Comparison of ENCODE assay signal across 8 cellular contexts in genomic region chr2:113235347-113236226, GRCh38. TPM values are rescaled to one million over a fixed set of nuclear protein-coding genes. Genes with fewer than 3 reads are reported as not detected.
DNase-seq lines count a peak whose midpoint lies in the region; ATAC-seq, FAIRE-seq and TF ChIP-seq lines count a peak whose summit lies in the region.
"Not testable (repeated sequence)": the region's sequence is repeated elsewhere in the genome, so short reads cannot be mapped to it uniquely, and the experiment has no call there.

No MANE protein-coding gene starts in this region.

- intact Hi-C loops in dendritic cell treated with granulocyte-macrophage colony-stimulating factor and Interleukin-4, amounts not matched to agents 40 ng/mL and 50 ng/mL, for 4 days (cut with micrococcal nuclease); lower leg skin (cut with DNase I; ENCODE audit: low total_unique reads): not testable (repeated sequence)

- CTCF ChIA-PET in A549 (lab: Yijun Ruan, JAX): interaction anchor here (1.1 to 6.7 kb wide), 5 partner anchors 30 to 97 kb away, joined by 3 to 25 read pairs (median 5); no protein-coding TSS in a partner anchor

- not testable (repeated sequence) for DNase-seq in A549 (ENCODE audit: low read depth in 1 of 2, low spot score in 1 of 2)
- peak; percentile 95 for DNase-seq in HPDE6-E6E7 (ENCODE audit: extremely low spot score)
- DNase-seq in RKO (ENCODE audit: low spot score): peak; percentile 86
- DNase-seq in activated CD8-positive, alpha-beta memory T cell treated with anti-CD3 and anti-CD28 coated beads, Interleukin-2, amount 50 U/mL, for 4 hours: peak; percentile 62
- DNase-seq in lower leg skin (ENCODE audit: low spot score in 2 of 2): peak in 1 of 2 donors; percentile 69
- DNase-seq in stimulated activated CD4-positive, alpha-beta T cell treated with anti-CD3 and anti-CD28 coated beads, Interleukin-2, amount 100 ng/mL, for 4 hours (ENCODE audit: low read depth): peak; percentile 61

- peaks cover 51% of the 10 kb centered on the region for H3K4me1 ChIP-seq in A549

- H3K9me3 Mint-ChIP-seq in dendritic cell treated with granulocyte-macrophage colony-stimulating factor and Interleukin-4, amounts not matched to agents 40 ng/mL and 50 ng/mL, for 4 days: not testable (repeated sequence)

- not testable (repeated sequence) for FAIRE-seq in A549 (lab: Jason Lieb, UNC)

- H3K4me1 Mint-ChIP-seq in dendritic cell treated with granulocyte-macrophage colony-stimulating factor and Interleukin-4, amounts not matched to agents 40 ng/mL and 50 ng/mL, for 4 days (ENCODE audit: low read depth): peaks cover 84% of the 10 kb centered on the region

- POLR2A ChIA-PET in A549 (lab: Yijun Ruan, JAX): not testable (repeated sequence)

- not testable (repeated sequence) for TF ChIP-seq EP300 in A549 (IDR thresholded peaks at IDR 0.05)

- not testable (repeated sequence) for H3K9me3 ChIP-seq in A549

- peaks cover 29% of the 10 kb centered on the region for H3K36me3 Mint-ChIP-seq in dendritic cell treated with granulocyte-macrophage colony-stimulating factor and Interleukin-4, amounts not matched to agents 40 ng/mL and 50 ng/mL, for 4 days (ENCODE audit: low read depth)

- peak overlapping the region; percentile 89 for H3K27ac Mint-ChIP-seq in dendritic cell treated with granulocyte-macrophage colony-stimulating factor and Interleukin-4, amounts not matched to agents 40 ng/mL and 50 ng/mL, for 4 days

- not testable (repeated sequence) for H3K27me3 Mint-ChIP-seq in dendritic cell treated with granulocyte-macrophage colony-stimulating factor and Interleukin-4, amounts not matched to agents 40 ng/mL and 50 ng/mL, for 4 days

- not testable (repeated sequence) for TF ChIP-seq POLR2A in A549 (IDR thresholded peaks at IDR 0.05; ENCODE audit: low read length); lower leg skin (IDR thresholded peaks at IDR 0.05)
- TF ChIP-seq POLR2A in GM18951 (IDR thresholded peaks at IDR 0.05; ENCODE audit: extremely low read depth, insufficient read depth, insufficient read length): peak; percentile 34

- H3K27ac ChIP-seq in A549: peak overlapping the region; percentile 42 to 64; a peak in 5 of 6 replicates

- in situ Hi-C loops in GM18951 (cut with MboI; ENCODE audit: low sequenced_read_pairs, unreplicated experiment): not testable (repeated sequence)

- TF ChIP-seq RAD21 in A549 (conservative IDR thresholded peaks at IDR 0.05 in 1 of 2, IDR thresholded peaks at IDR 0.05 in 1 of 2): not testable (repeated sequence)

- not testable (repeated sequence) for H3K4me3 ChIP-seq in A549
- peak overlapping the region; percentile 35 for H3K4me3 ChIP-seq in lower leg skin (ENCODE audit: low read depth, poor library complexity, severe bottlenecking)

- not testable (repeated sequence) for ATAC-seq in A549

- H3K4me2 ChIP-seq in A549: not testable (repeated sequence)

- 94% methylated on average over 40 of the region's 74 CpGs for WGBS in A549 (ENCODE audit: missing lambda C conversion rate)
- 67 to 80% methylated on average over 44 to 65 of the region's 74 CpGs for WGBS in lower leg skin, 2 donors

- H3K4me3 Mint-ChIP-seq in dendritic cell treated with granulocyte-macrophage colony-stimulating factor and Interleukin-4, amounts not matched to agents 40 ng/mL and 50 ng/mL, for 4 days: peak overlapping the region; percentile 82

- TF ChIP-seq CTCF in A549 (IDR thresholded peaks at IDR 0.05); lower leg skin (IDR thresholded peaks at IDR 0.05): not testable (repeated sequence)

RNA-seq across cellular contexts. Expression of gene PAX8, which starts 43.1 kb away (rescaled TPM):
- 0.71 and 1.0 TPM in 2 replicates for polyA plus RNA-seq in A549 (2011; rRNA removed)
- polyA plus RNA-seq in A549 (2012; cell fraction: cytosol; rRNA removed): 0.54 and 0.66 TPM in 2 replicates
- 0.40 and 0.91 TPM in 2 replicates for polyA plus RNA-seq in A549 (2012; cell fraction: nucleus; rRNA removed)
- polyA plus RNA-seq in A549 (2017; fragmentation: RNase III; extraction: RNeasy Plus Mini Kit Qiagen cat#74134 plus additional on column Dnase treatment): 0.81 to 1.7 TPM (median 1.5 TPM) in 3 replicates
- 1.0 and 1.7 TPM in 2 replicates for polyA minus RNA-seq in A549 (2011; rRNA and poly(A)+ RNA removed)
- total RNA-seq in lower leg skin: 1 to 10 TPM in 3 of 4 donors, under 1 TPM in 1; 0.91 to 5.2 (median 4.3) TPM
